Comparison of ENCODE assay signal across 11 cellular contexts in the genomic region with DNA sequence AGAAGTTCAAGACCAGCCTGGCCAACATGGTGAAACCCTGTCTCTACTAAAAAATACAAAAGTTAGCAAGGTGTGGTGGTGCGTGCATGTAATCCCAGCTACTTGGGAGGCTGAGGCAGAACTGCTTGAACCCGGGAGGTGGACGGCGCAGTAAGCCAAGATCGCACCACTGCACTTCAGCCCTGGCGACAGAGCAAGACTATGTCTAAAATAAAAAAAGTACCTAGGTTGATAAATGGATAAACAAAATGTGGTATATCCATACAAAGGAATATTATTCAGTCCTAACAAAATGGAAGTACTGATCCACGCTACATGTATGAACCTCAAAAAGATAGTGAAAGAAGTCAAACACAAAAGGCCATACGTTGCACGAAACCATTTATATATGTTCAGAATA. TPM values are rescaled to one million over a fixed set of nuclear protein-coding genes. Genes with fewer than 3 reads are reported as not detected.
DNase-seq lines count a peak whose midpoint lies in the region; ATAC-seq and TF ChIP-seq lines count a peak whose summit lies in the region.
"Had no signal": no experiment of that assay in that cellular context is flagged by ENCODE, and none has a peak within 500 bp of the region (broad histone marks: within the 10 kb centered on the region; RNA-seq: fewer than 3 reads in every experiment).

No MANE protein-coding gene starts in this region.

- no peak for TF ChIP-seq POLR2A in vagina (IDR thresholded peaks at IDR 0.05)

- H3K4me3 ChIP-seq in RWPE2 (ENCODE audit: severe bottlenecking): no peak overlapping the region
- no peak overlapping the region for H3K4me3 ChIP-seq in vagina

- peak overlapping the region; percentile 97 for H3K4me3 Mint-ChIP-seq in T-helper 2 cell treated with Interferon-gamma antibody and Interleukin-4, amounts not matched to agents 5 μg/mL and 100 μg/mL, for 36 hours
- H3K4me3 Mint-ChIP-seq in endothelial cell (ENCODE audit: unreplicated experiment) (peak overlapping the region; percentile 98), progenitor cell of endocrine pancreas (ENCODE audit: low read depth) (peak overlapping the region; percentile 98)

- H3K27ac Mint-ChIP-seq in T-helper 2 cell treated with Interferon-gamma antibody and Interleukin-4, amounts not matched to agents 5 μg/mL and 100 μg/mL, for 36 hours: peak overlapping the region; percentile 98
- H3K27ac Mint-ChIP-seq in endothelial cell (ENCODE audit: unreplicated experiment) (peak overlapping the region; percentile 99), progenitor cell of endocrine pancreas (peak overlapping the region; percentile 99)

- peak overlapping the region; percentile 47 for H3K27ac ChIP-seq in RWPE2 (ENCODE audit: poor library complexity, severe bottlenecking)
- H3K27ac ChIP-seq in vagina: no peak overlapping the region

- TF ChIP-seq CTCF in RWPE2 (IDR thresholded peaks at IDR 0.05; ENCODE audit: poor library complexity, severe bottlenecking) (no peak), endothelial cell (IDR thresholded peaks at IDR 0.05; ENCODE audit: unreplicated experiment) (no peak), progenitor cell of endocrine pancreas (IDR thresholded peaks at IDR 0.05; ENCODE audit: unreplicated experiment) (no peak), vagina (IDR thresholded peaks at IDR 0.05) (no peak), GM20000 (IDR thresholded peaks at IDR 0.05; ENCODE audit: extremely low read depth, missing control alignments) (no peak)

- H3K9me3 Mint-ChIP-seq in T-helper 2 cell treated with Interferon-gamma antibody and Interleukin-4, amounts not matched to agents 5 μg/mL and 100 μg/mL, for 36 hours: no peaks in the 10 kb centered on the region
- H3K9me3 Mint-ChIP-seq in endothelial cell (ENCODE audit: unreplicated experiment) (no peaks in the 10 kb centered on the region), progenitor cell of endocrine pancreas (ENCODE audit: low read depth) (peaks cover 16% of the 10 kb centered on the region)

- H3K36me3 ChIP-seq in RWPE2 (ENCODE audit: low read depth) (peaks cover 18% of the 10 kb centered on the region), vagina (no peaks in the 10 kb centered on the region)

- ATAC-seq in RWPE2 (ENCODE audit: low read depth): no peak

- no peaks in the 10 kb centered on the region for H3K4me1 ChIP-seq in RWPE2 (ENCODE audit: insufficient read depth, poor library complexity, severe bottlenecking)
- H3K4me1 ChIP-seq in vagina: peaks cover 19% of the 10 kb centered on the region

- H3K27me3 Mint-ChIP-seq in T-helper 2 cell treated with Interferon-gamma antibody and Interleukin-4, amounts not matched to agents 5 μg/mL and 100 μg/mL, for 36 hours (ENCODE audit: low read depth): no peaks in the 10 kb centered on the region
- H3K27me3 Mint-ChIP-seq in endothelial cell (ENCODE audit: unreplicated experiment) (peaks cover 8% of the 10 kb centered on the region), progenitor cell of endocrine pancreas (no peaks in the 10 kb centered on the region)

- no peaks in the 10 kb centered on the region for H3K9me3 ChIP-seq in RWPE2 (ENCODE audit: severe bottlenecking)
- no peaks in the 10 kb centered on the region for H3K9me3 ChIP-seq in vagina

- peaks cover 28% of the 10 kb centered on the region for H3K36me3 Mint-ChIP-seq in T-helper 2 cell treated with Interferon-gamma antibody and Interleukin-4, amounts not matched to agents 5 μg/mL and 100 μg/mL, for 36 hours (ENCODE audit: low read depth)
- H3K36me3 Mint-ChIP-seq in endothelial cell (ENCODE audit: low read depth, unreplicated experiment): peaks cover 8% of the 10 kb centered on the region
- peaks cover 24% of the 10 kb centered on the region for H3K36me3 Mint-ChIP-seq in progenitor cell of endocrine pancreas (ENCODE audit: insufficient read depth)

- peaks cover 22% of the 10 kb centered on the region for H3K4me1 Mint-ChIP-seq in T-helper 2 cell treated with Interferon-gamma antibody and Interleukin-4, amounts not matched to agents 5 μg/mL and 100 μg/mL, for 36 hours (ENCODE audit: low read depth)
- H3K4me1 Mint-ChIP-seq in endothelial cell (ENCODE audit: unreplicated experiment): peaks cover 19% of the 10 kb centered on the region
- H3K4me1 Mint-ChIP-seq in progenitor cell of endocrine pancreas (ENCODE audit: low read depth): peaks cover 15% of the 10 kb centered on the region

- intact Hi-C loops in vagina (cut with DNase I): no loop called here

- no peak for DNase-seq in T-helper 2 cell treated with Interferon-gamma antibody and Interleukin-4, amounts not matched to agents 5 μg/mL and 100 μg/mL, for 36 hours (ENCODE audit: low spot score)
- no peak for DNase-seq in T-helper 2 cell
- no peak for DNase-seq in RWPE2 (ENCODE audit: low spot score)
- DNase-seq in endothelial cell (ENCODE audit: low spot score): no peak
- no peak for DNase-seq in progenitor cell of endocrine pancreas (ENCODE audit: low spot score, unreplicated experiment)
- DNase-seq in vagina (ENCODE audit: extremely low spot score in 2 of 2): no peak
- DNase-seq in iPS-NIHi7 (ENCODE audit: extremely low spot score): no peak
- DNase-seq in GM20000 (ENCODE audit: low spot score): no peak
- DNase-seq: 8988T; activated CD4-positive, alpha-beta T cell treated with anti-CD3 and anti-CD28 coated beads, Interleukin-2, amount 50 U/mL, for 48 hours; HCEC 1CT had no signal

- H3K27me3 ChIP-seq in RWPE2 (ENCODE audit: insufficient read depth, poor library complexity, severe bottlenecking) (no peaks in the 10 kb centered on the region), vagina (no peaks in the 10 kb centered on the region)

RNA-seq across cellular contexts. Expression of a gene that starts 1.2 kb away (rescaled TPM):
- total RNA-seq in endothelial cell (ENCODE audit: unreplicated experiment): 9.4 TPM
- total RNA-seq in progenitor cell of endocrine pancreas: 22.2 and 23.6 TPM in 2 replicates
- 11.0 TPM for total RNA-seq in vagina

RNA-seq across cellular contexts. Expression of a gene that starts 22.1 kb away (rescaled TPM):
- total RNA-seq in endothelial cell (ENCODE audit: unreplicated experiment) (75.3 TPM), progenitor cell of endocrine pancreas (93.9 and 94.2 TPM in 2 replicates), vagina (25.5 TPM)
